1 cellular context compared by ENCODE assay signal in the genomic region with DNA sequence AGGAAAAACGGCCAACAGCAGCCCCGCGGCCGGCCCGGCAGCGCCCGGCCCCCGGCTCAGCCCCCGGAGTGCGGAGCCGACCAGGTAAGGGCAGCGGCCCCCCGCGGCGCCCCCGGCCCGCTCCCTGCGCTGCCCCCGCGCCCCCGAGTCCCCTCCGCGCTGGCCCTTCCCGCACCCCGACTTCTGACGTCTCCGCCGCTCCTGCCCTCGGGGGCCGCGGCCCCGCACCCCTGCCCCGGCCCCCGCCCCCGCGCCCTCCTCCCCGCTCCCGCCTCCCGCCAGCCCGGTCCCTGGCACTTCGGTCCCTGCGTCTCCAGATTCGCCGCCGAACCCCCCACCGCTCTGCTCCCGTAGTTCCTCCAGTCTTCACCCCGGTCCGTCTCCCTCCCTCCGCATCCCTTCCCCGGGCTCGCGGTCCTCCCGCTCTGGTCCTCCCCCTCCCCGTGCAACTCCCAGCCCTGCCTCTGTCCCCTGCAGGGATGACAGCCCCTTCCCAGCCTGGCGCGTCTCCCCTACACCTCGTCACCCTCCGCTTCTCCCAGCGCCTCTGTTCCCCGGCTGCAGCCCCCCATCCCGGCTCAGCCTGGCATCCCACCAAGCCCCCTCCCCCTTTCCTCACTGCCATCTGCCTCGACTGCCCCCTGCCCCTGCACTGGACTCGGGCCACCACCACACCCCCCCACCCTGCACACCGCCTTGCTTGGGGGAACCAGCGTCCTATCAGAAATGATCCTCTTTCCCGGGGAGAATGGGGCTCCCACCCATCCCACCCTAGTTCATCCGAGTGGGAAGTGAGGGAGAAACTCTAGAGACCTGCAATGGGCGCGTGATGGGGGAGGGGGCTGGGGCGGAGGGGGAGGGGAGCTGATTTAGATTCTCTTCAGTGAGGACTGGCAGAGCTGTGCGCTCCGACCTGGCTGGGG.
TF ChIP-seq lines count a peak whose summit lies in the region.

No MANE protein-coding gene starts in this region.

TF ChIP-seq in HepG2, 621 proteins besides CTCF, POLR2A, EP300 and RAD21:
- TF ChIP-seq MLLT10 (CRISPR knock-in tag; IDR thresholded peaks at IDR 0.05) = no peak
- no peak for TF ChIP-seq MED1 (CRISPR knock-in tag; IDR thresholded peaks at IDR 0.05)
- peak; percentile 80 for TF ChIP-seq ZNF263 (CRISPR knock-in tag; IDR thresholded peaks at IDR 0.05)
